ENCODE assay signal across 29 cellular contexts in genomic region chr6:8170245-8170644, GRCh38.
DNase-seq lines count a peak whose midpoint lies in the region; ATAC-seq, FAIRE-seq and TF ChIP-seq lines count a peak whose summit lies in the region.
"Had no signal": no experiment of that assay in that cellular context is flagged by ENCODE, and none has a peak within 500 bp of the region (broad histone marks: within the 10 kb centered on the region; RNA-seq: fewer than 3 reads in every experiment).

No MANE protein-coding gene starts in this region.

- peak overlapping the region; percentile 19 for H3K27ac ChIP-seq in HUES48 (ENCODE audit: low read depth, low read length)
- no peak overlapping the region for H3K27ac ChIP-seq in osteoblast (ENCODE audit: low read depth, low read length)
- no peak overlapping the region for H3K27ac ChIP-seq in pancreas
- H3K27ac ChIP-seq: esophagus squamous epithelium, hepatocyte, skin epidermis, transverse colon had no signal

- H3K4me3 ChIP-seq in HUES48 (ENCODE audit: low read depth, low read length) (no peak overlapping the region), choroid plexus epithelial cell (ENCODE audit: low read depth, low read length) (no peak overlapping the region), osteoblast (ENCODE audit: insufficient read depth, low read length) (no peak overlapping the region), pancreas (no peak overlapping the region)
- H3K4me3 ChIP-seq: esophagus squamous epithelium, GM12878, hepatocyte, skin epidermis, transverse colon had no signal

- WGBS in pancreas, 2 donors: 74 to 97% methylated on average over 3 of the region's 3 CpGs

- H3K79me2 ChIP-seq in osteoblast (ENCODE audit: insufficient read depth, low read length): no peaks in the 10 kb centered on the region
- H3K79me2 ChIP-seq: hepatocyte had no signal

- H3K36me3 ChIP-seq in HUES48 (ENCODE audit: control insufficient read depth, insufficient read depth, low read length): no peaks in the 10 kb centered on the region
- H3K36me3 ChIP-seq in osteoblast (ENCODE audit: insufficient read depth, low read length): no peaks in the 10 kb centered on the region
- H3K36me3 ChIP-seq in pancreas: no peaks in the 10 kb centered on the region
- H3K36me3 ChIP-seq: esophagus squamous epithelium, transverse colon had no signal

- no peak overlapping the region for H3K9ac ChIP-seq in HUES48 (ENCODE audit: low read depth, low read length)

- H3K9me3 ChIP-seq in HUES48 (ENCODE audit: control insufficient read depth, insufficient read depth, low read length) (no peaks in the 10 kb centered on the region), osteoblast (ENCODE audit: low read depth, low read length) (no peaks in the 10 kb centered on the region), pancreas (no peaks in the 10 kb centered on the region)
- H3K9me3 ChIP-seq: esophagus squamous epithelium, transverse colon had no signal

- no peak for FAIRE-seq in pancreas (lab: Jason Lieb, UNC)
- FAIRE-seq: astrocyte, endometrium, GM12878 had no signal

- DNase-seq in choroid plexus epithelial cell (ENCODE audit: low read depth): no peak
- peak; percentile 80 for DNase-seq in osteoblast (ENCODE audit: insufficient read length, low spot score, missing footprints)
- no peak for DNase-seq in central memory CD4-positive, alpha-beta T cell
- no peak for DNase-seq in pancreas
- DNase-seq: activated CD4-positive, alpha-beta T cell treated with anti-CD3 and anti-CD28 coated beads for 4 hours; activated CD8-positive, alpha-beta memory T cell treated with anti-CD3 and anti-CD28 coated beads for 24 hours; activated effector memory CD4-positive, alpha-beta T cell treated with anti-CD3 and anti-CD28 coated beads, Interleukin-2, amount 50 U/mL, for 16 hours; Calu3; dermis blood vessel endothelial cell; esophagus squamous epithelium; foreskin melanocyte; GOT3; islet precursor cell; KBM-7; naive thymus-derived CD8-positive, alpha-beta T cell; NCI-H1105 treated with DMSO at 0.1 percent for 48 hours; NCI-H1930; NCI-H226; occipital lobe; transverse colon had no signal

- no peak for ATAC-seq in GM21423 (IDR thresholded peaks at IDR 0.05; ENCODE audit: unreplicated experiment)
- no peak for ATAC-seq in pancreas
- ATAC-seq: GM12878; naive thymus-derived CD8-positive, alpha-beta T cell; SK-N-SH treated with all-trans-retinoic acid at 6 μM for 48 hours had no signal

- no peaks in the 10 kb centered on the region for H4K20me1 ChIP-seq in osteoblast (ENCODE audit: insufficient read depth, low read length)

- H3K27me3 ChIP-seq in HUES48 (ENCODE audit: control insufficient read depth, insufficient read depth, low read length) (no peaks in the 10 kb centered on the region), osteoblast (ENCODE audit: insufficient read depth, low read length) (no peaks in the 10 kb centered on the region), pancreas (no peaks in the 10 kb centered on the region)
- H3K27me3 ChIP-seq: esophagus squamous epithelium, hepatocyte, transverse colon had no signal

- H3K4me1 ChIP-seq in HUES48 (ENCODE audit: control insufficient read depth, insufficient read depth, low read length): peaks cover 10% of the 10 kb centered on the region; the same call in 1 of the 2 replicates
- peaks cover 3% of the 10 kb centered on the region for H3K4me1 ChIP-seq in osteoblast (ENCODE audit: insufficient read depth, low read length)
- no peaks in the 10 kb centered on the region for H3K4me1 ChIP-seq in pancreas
- H3K4me1 ChIP-seq: esophagus squamous epithelium, transverse colon had no signal

- TF ChIP-seq CTCF in GM12874 (IDR thresholded peaks at IDR 0.05; ENCODE audit: insufficient read depth, low read depth, low read length) (0 out of 2 replicates have a peak, but pooled peaks have one; percentile 2), choroid plexus epithelial cell (conservative IDR thresholded peaks at IDR 0.05; ENCODE audit: low read depth, low read length) (peak; percentile 30), osteoblast (IDR thresholded peaks at IDR 0.05; ENCODE audit: extremely low read depth, low read depth, low read length) (peak; percentile 26), pancreas (IDR thresholded peaks at IDR 0.05) (no peak)

- no peak overlapping the region for H3K4me2 ChIP-seq in osteoblast (ENCODE audit: insufficient read depth, low read length)
- H3K4me2 ChIP-seq: hepatocyte had no signal

- intact Hi-C loops in pancreas (cut with DNase I): no loop called here

- no peak overlapping the region for H2AFZ ChIP-seq in osteoblast (ENCODE audit: low read length)
- H2AFZ ChIP-seq: hepatocyte had no signal

Comparison
In these comparisons a context has a peak if more than half of its experiments do, and no peak if none do; other contexts are left out.
1. CTCF ChIP-seq: peak in GM12874 (single experiment), choroid plexus epithelial cell (single experiment) and osteoblast (single experiment); none in pancreas (0 of 4).